1 cellular context compared by ENCODE assay signal in the genomic region with DNA sequence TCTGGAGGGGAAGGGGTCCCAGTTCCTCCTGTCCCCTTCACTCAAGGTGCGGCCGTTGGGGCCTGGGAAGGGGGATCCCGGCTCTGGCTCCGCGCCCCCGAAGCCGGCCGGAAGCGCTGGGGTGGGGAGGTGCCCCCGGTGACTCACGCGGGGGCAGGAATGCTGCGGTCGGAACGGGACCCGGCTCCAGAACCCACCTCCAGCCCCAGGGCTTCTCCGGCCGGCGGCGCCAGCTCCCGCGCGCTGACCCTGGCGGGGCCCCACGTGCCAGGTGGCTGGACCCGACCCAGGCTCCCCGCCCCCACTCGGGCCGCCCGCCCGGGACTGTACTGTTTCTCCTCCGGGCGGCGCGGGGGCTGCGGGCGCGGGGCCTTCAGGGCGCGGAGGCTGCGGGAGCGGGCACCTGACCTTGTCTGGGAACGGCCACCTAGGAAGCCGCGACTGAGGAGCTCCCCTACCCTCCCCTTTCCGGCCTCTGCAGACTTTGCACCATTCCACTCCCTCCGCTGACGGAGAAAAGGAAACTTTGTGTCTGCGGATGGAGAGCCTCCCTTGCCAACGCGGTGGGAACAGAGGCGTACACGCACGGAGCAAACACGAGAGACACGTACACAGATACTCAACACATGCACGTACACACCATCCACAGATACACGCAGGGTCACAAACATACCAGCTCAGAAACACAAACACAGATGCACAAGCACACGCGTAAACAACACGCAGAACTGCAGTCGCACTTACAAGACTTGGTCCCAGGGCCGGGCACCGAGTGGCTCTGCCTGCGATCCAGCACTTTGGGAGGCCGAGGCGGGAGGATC.
TF ChIP-seq lines count a peak whose summit lies in the region.

No MANE protein-coding gene starts in this region.

TF ChIP-seq in K562, 482 proteins besides CTCF, POLR2A, EP300 and RAD21 (continued from another document and continues in another):
- TF ChIP-seq, protein P1, sequence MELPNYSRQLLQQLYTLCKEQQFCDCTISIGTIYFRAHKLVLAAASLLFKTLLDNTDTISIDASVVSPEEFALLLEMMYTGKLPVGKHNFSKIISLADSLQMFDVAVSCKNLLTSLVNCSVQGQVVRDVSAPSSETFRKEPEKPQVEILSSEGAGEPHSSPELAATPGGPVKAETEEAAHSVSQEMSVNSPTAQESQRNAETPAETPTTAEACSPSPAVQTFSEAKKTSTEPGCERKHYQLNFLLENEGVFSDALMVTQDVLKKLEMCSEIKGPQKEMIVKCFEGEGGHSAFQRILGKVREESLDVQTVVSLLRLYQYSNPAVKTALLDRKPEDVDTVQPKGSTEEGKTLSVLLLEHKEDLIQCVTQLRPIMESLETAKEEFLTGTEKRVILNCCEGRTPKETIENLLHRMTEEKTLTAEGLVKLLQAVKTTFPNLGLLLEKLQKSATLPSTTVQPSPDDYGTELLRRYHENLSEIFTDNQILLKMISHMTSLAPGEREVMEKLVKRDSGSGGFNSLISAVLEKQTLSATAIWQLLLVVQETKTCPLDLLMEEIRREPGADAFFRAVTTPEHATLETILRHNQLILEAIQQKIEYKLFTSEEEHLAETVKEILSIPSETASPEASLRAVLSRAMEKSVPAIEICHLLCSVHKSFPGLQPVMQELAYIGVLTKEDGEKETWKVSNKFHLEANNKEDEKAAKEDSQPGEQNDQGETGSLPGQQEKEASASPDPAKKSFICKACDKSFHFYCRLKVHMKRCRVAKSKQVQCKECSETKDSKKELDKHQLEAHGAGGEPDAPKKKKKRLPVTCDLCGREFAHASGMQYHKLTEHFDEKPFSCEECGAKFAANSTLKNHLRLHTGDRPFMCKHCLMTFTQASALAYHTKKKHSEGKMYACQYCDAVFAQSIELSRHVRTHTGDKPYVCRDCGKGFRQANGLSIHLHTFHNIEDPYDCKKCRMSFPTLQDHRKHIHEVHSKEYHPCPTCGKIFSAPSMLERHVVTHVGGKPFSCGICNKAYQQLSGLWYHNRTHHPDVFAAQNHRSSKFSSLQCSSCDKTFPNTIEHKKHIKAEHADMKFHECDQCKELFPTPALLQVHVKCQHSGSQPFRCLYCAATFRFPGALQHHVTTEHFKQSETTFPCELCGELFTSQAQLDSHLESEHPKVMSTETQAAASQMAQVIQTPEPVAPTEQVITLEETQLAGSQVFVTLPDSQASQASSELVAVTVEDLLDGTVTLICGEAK (IDR thresholded peaks at IDR 0.05): peak; percentile 68
- TF ChIP-seq, protein P1 (CRISPR knock-in tag; IDR thresholded peaks at IDR 0.05): no peak
- TF ChIP-seq CTBP1 (IDR thresholded peaks at IDR 0.05; ENCODE audit: borderline replicate concordance) (0 out of 2 replicates have a peak, but pooled peaks have one; percentile 52), PHB (CRISPR knock-in tag; IDR thresholded peaks at IDR 0.05) (no peak), MCM7 (IDR thresholded peaks at IDR 0.05) (no peak), ZNF41 (CRISPR knock-in tag; conservative IDR thresholded peaks at IDR 0.05) (no peak), FOXK1 (CRISPR knock-in tag; IDR thresholded peaks at IDR 0.05; ENCODE audit: borderline replicate concordance) (peak; percentile 41; the same call in 1 of the 2 replicates), TAF15 (IDR thresholded peaks at IDR 0.05; ENCODE audit: low read depth, low read length) (no peak), ESRRB (CRISPR knock-in tag; IDR thresholded peaks at IDR 0.05; ENCODE audit: borderline replicate concordance) (no peak), ILF3 (IDR thresholded peaks at IDR 0.05; ENCODE audit: borderline replicate concordance) (no peak), TSC22D4 (tag; IDR thresholded peaks at IDR 0.05) (no peak), NCOA2 (IDR thresholded peaks at IDR 0.05; ENCODE audit: partially characterized antibody in 2 of 2) (no peak), PYGO2 (tag; IDR thresholded peaks at IDR 0.05) (no peak), FIP1L1 (IDR thresholded peaks at IDR 0.05; ENCODE audit: low read depth, low read length, poor library complexity, severe bottlenecking) (peak; percentile 64), L3MBTL2 (IDR thresholded peaks at IDR 0.05) (peak; percentile 91), ZNF695 (CRISPR knock-in tag; IDR thresholded peaks at IDR 0.05) (0 out of 2 replicates have a peak, but pooled peaks have one; percentile 68), KLF6 (CRISPR knock-in tag; IDR thresholded peaks at IDR 0.05; ENCODE audit: borderline replicate concordance) (no peak), MTA2 (IDR thresholded peaks at IDR 0.05; ENCODE audit: low read depth) (no peak), KLF10 (CRISPR knock-in tag; IDR thresholded peaks at IDR 0.05) (no peak), PCBP2 (IDR thresholded peaks at IDR 0.05; ENCODE audit: low read depth, low read length, poor library complexity, severe bottlenecking) (no peak), GATA2 (CRISPR knock-in tag; IDR thresholded peaks at IDR 0.05) (no peak), ZNF143 (CRISPR knock-in tag; IDR thresholded peaks at IDR 0.05) (peak; percentile 27; the same call in 1 of the 2 replicates), ZNF644 (tag; IDR thresholded peaks at IDR 0.05; ENCODE audit: low read depth) (no peak), TRIM28 (IDR thresholded peaks at IDR 0.05) (no peak), TCFL5 (CRISPR knock-in tag; conservative IDR thresholded peaks at IDR 0.05) (no peak), ZNF830 (CRISPR knock-in tag; IDR thresholded peaks at IDR 0.05) (no peak), FOS (IDR thresholded peaks at IDR 0.05; ENCODE audit: extremely low read depth, insufficient read length) (no peak), TAF1 (IDR thresholded peaks at IDR 0.05; ENCODE audit: control insufficient read depth, extremely low read depth, insufficient read depth, low read length, severe bottlenecking) (no peak), BRD9 (IDR thresholded peaks at IDR 0.05; ENCODE audit: low read depth, partially characterized antibody) (no peak), RBBP5 (IDR thresholded peaks at IDR 0.05; ENCODE audit: borderline replicate concordance, insufficient read depth, low read length, poor library complexity, severe bottlenecking) (peak; percentile 10), ZNF785 (CRISPR knock-in tag; IDR thresholded peaks at IDR 0.05) (no peak), ZNF24 (IDR thresholded peaks at IDR 0.05) (no peak), ARHGAP35 (IDR thresholded peaks at IDR 0.05; ENCODE audit: partially characterized antibody) (no peak), FOXM1 (IDR thresholded peaks at IDR 0.05; ENCODE audit: low read depth) (no peak), FOXM1 (CRISPR knock-in tag; IDR thresholded peaks at IDR 0.05; ENCODE audit: low read depth) (peak; percentile 85; the same call in 1 of the 2 replicates), TOE1 (IDR thresholded peaks at IDR 0.05; ENCODE audit: borderline replicate concordance) (no peak; the same call in 1 of the 2 replicates), TOE1 (CRISPR knock-in tag; IDR thresholded peaks at IDR 0.05; ENCODE audit: borderline replicate concordance, low read depth) (no peak)
- TF ChIP-seq, protein P2, sequence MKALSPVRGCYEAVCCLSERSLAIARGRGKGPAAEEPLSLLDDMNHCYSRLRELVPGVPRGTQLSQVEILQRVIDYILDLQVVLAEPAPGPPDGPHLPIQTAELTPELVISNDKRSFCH (CRISPR knock-in tag; IDR thresholded peaks at IDR 0.05): no peak
- TF ChIP-seq, protein P2 (tag; IDR thresholded peaks at IDR 0.05): 0 out of 2 replicates have a peak, but pooled peaks have one; percentile 31
- TF ChIP-seq, protein P3, sequence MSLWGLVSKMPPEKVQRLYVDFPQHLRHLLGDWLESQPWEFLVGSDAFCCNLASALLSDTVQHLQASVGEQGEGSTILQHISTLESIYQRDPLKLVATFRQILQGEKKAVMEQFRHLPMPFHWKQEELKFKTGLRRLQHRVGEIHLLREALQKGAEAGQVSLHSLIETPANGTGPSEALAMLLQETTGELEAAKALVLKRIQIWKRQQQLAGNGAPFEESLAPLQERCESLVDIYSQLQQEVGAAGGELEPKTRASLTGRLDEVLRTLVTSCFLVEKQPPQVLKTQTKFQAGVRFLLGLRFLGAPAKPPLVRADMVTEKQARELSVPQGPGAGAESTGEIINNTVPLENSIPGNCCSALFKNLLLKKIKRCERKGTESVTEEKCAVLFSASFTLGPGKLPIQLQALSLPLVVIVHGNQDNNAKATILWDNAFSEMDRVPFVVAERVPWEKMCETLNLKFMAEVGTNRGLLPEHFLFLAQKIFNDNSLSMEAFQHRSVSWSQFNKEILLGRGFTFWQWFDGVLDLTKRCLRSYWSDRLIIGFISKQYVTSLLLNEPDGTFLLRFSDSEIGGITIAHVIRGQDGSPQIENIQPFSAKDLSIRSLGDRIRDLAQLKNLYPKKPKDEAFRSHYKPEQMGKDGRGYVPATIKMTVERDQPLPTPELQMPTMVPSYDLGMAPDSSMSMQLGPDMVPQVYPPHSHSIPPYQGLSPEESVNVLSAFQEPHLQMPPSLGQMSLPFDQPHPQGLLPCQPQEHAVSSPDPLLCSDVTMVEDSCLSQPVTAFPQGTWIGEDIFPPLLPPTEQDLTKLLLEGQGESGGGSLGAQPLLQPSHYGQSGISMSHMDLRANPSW (CRISPR knock-in tag; IDR thresholded peaks at IDR 0.05): no peak
- TF ChIP-seq, protein P4, sequence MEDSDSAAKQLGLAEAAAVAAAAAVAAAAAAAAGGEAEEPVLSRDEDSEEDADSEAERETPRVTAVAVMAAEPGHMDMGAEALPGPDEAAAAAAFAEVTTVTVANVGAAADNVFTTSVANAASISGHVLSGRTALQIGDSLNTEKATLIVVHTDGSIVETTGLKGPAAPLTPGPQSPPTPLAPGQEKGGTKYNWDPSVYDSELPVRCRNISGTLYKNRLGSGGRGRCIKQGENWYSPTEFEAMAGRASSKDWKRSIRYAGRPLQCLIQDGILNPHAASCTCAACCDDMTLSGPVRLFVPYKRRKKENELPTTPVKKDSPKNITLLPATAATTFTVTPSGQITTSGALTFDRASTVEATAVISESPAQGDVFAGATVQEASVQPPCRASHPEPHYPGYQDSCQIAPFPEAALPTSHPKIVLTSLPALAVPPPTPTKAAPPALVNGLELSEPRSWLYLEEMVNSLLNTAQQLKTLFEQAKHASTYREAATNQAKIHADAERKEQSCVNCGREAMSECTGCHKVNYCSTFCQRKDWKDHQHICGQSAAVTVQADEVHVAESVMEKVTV (CRISPR knock-in tag; IDR thresholded peaks at IDR 0.05): no peak
- TF ChIP-seq, protein P5, sequence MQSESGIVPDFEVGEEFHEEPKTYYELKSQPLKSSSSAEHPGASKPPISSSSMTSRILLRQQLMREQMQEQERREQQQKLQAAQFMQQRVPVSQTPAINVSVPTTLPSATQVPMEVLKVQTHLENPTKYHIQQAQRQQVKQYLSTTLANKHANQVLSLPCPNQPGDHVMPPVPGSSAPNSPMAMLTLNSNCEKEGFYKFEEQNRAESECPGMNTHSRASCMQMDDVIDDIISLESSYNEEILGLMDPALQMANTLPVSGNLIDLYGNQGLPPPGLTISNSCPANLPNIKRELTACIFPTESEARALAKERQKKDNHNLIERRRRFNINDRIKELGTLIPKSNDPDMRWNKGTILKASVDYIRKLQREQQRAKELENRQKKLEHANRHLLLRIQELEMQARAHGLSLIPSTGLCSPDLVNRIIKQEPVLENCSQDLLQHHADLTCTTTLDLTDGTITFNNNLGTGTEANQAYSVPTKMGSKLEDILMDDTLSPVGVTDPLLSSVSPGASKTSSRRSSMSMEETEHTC (IDR thresholded peaks at IDR 0.05): peak; percentile 19
- TF ChIP-seq, protein P6, sequence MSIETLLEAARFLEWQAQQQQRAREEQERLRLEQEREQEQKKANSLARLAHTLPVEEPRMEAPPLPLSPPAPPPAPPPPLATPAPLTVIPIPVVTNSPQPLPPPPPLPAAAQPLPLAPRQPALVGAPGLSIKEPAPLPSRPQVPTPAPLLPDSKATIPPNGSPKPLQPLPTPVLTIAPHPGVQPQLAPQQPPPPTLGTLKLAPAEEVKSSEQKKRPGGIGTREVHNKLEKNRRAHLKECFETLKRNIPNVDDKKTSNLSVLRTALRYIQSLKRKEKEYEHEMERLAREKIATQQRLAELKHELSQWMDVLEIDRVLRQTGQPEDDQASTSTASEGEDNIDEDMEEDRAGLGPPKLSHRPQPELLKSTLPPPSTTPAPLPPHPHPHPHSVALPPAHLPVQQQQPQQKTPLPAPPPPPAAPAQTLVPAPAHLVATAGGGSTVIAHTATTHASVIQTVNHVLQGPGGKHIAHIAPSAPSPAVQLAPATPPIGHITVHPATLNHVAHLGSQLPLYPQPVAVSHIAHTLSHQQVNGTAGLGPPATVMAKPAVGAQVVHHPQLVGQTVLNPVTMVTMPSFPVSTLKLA (conservative IDR thresholded peaks at IDR 0.05): peak; percentile 45 to 57; a peak in 3 of 4 replicates
